ENCODE assay signal across 8 cellular contexts in genomic region chr12:30822385-30823139, GRCh38.
DNase-seq lines count a peak whose midpoint lies in the region; ATAC-seq, FAIRE-seq and TF ChIP-seq lines count a peak whose summit lies in the region.

No MANE protein-coding gene starts in this region.

- no peak overlapping the region for H3K4me2 ChIP-seq in K562 (ENCODE audit: insufficient read depth, low read length)

- intact Hi-C loops in K562 (cut with micrococcal nuclease) = no loop called here
- intact Hi-C loops in prostate gland (cut with DNase I) = no loop called here

- TF ChIP-seq EP300 in K562 (IDR thresholded peaks at IDR 0.05; ENCODE audit: low read length) = no peak

- H3K4me3 ChIP-seq in K562 (no peak overlapping the region), iPS DF 6.9 (ENCODE audit: low read length) (peak overlapping the region; percentile 25; the same call in 1 of the 2 replicates), prostate gland (peak overlapping the region; percentile 24 to 33)

- H2AFZ ChIP-seq in K562 (ENCODE audit: low read depth, low read length) = no peak overlapping the region

- H3K9ac ChIP-seq in K562 (ENCODE audit: insufficient read depth in 1 of 2, low read depth in 2 of 2, low read length in 2 of 2) = peak overlapping the region in 1 of 2 experiments; percentile 7; a peak in 1 of 4 replicates

- no peak for TF ChIP-seq CTCF in HFFc6 (IDR thresholded peaks at IDR 0.05)
- TF ChIP-seq CTCF in K562 (IDR thresholded peaks at IDR 0.05 in 2 of 3, conservative IDR thresholded peaks at IDR 0.05 in 1 of 3; ENCODE audit: insufficient read depth in 2 of 3, low read depth in 1 of 3, low read length in 3 of 3) = no peak
- no peak for TF ChIP-seq CTCF in prostate gland (IDR thresholded peaks at IDR 0.05)

- no peaks in the 10 kb centered on the region for H4K20me1 ChIP-seq in K562 (replicated peaks; ENCODE audit: control insufficient read depth, insufficient read depth, low read length)

- H3K4me3 Mint-ChIP-seq in HFFc6 = peak overlapping the region; percentile 72

- DNase-seq in ELF-1 (ENCODE audit: low read depth, low spot score) (peak; percentile 76), HFFc6 (no peak), RPMI8226 (peak; percentile 75), K562 (ENCODE audit: extremely low read depth in 1 of 4, low spot score in 3 of 4) (no peak), iPS DF 6.9 (ENCODE audit: low read depth, low spot score) (no peak), prostate gland (ENCODE audit: low spot score) (no peak), SKM-1 treated with dmso at 0.1 percent for 144 hours (lab: John Stamatoyannopoulos, UW; ENCODE audit: unreplicated experiment) (no peak), NCI-H1048 (lab: John Stamatoyannopoulos, UW) (no peak)

- BruUV-seq in K562 (replicated peaks; lab: Mats Ljungman, UMichigan) = no TSS peak

- peaks cover 45% of the 10 kb centered on the region for H3K27me3 Mint-ChIP-seq in HFFc6 (ENCODE audit: insufficient read depth)

- no peaks in the 10 kb centered on the region for H3K9me1 ChIP-seq in K562 (ENCODE audit: control insufficient read depth, insufficient read depth, low read length)

- WGBS in K562 (ENCODE audit: insufficient coverage, low coverage, missing lambda C conversion rate) = 21% methylated on average over 41 of the region's 47 CpGs
- WGBS in iPS DF 6.9 (ENCODE audit: insufficient coverage, insufficient read length) = no CpG with 5 or more reads among the region's 47 CpGs
- WGBS in prostate gland = 25% methylated on average over 45 of the region's 47 CpGs

- in situ Hi-C loops in K562 (cut with MboI) = loop anchor here (25.0 kb wide), 1 partner anchor 635 kb away; no protein-coding TSS in a partner anchor

- H3K9me3 Mint-ChIP-seq in HFFc6 = no peaks in the 10 kb centered on the region

- no peaks in the 10 kb centered on the region for H3K36me3 Mint-ChIP-seq in HFFc6 (ENCODE audit: low read depth)

- CTCF ChIA-PET in K562 (lab: Yijun Ruan, JAX; ENCODE audit: low intra/inter-chr PET ratio) = no interaction called here

- no peaks in the 10 kb centered on the region for H3K4me1 Mint-ChIP-seq in HFFc6 (ENCODE audit: low read depth)

- H3K4me1 ChIP-seq in K562 (replicated peaks in 1 of 2; ENCODE audit: control insufficient read depth in 2 of 2, insufficient read depth in 2 of 2, low read length in 2 of 2) (peaks cover 0 to 12% of the 10 kb centered on the region in 2 experiments; a peak in 1 of 5 replicates), iPS DF 6.9 (ENCODE audit: control insufficient read depth, insufficient read depth, low read length) (no peaks in the 10 kb centered on the region), prostate gland (replicated peaks) (no peaks in the 10 kb centered on the region)

- H3K27ac ChIP-seq in K562 (ENCODE audit: extremely low read depth, low read depth, low read length) (no peak overlapping the region), iPS DF 6.9 (ENCODE audit: low read length) (no peak overlapping the region), prostate gland (peak overlapping the region; percentile 3 to 74)

- POLR2A ChIA-PET in K562 (lab: Yijun Ruan, JAX) = no interaction called here

- H3K9me3 ChIP-seq in K562 (replicated peaks; ENCODE audit: control insufficient read depth, insufficient read depth, low read depth, low read length) (no peaks in the 10 kb centered on the region), iPS DF 6.9 (ENCODE audit: control insufficient read depth, insufficient read depth, low read length) (no peaks in the 10 kb centered on the region), prostate gland (no peaks in the 10 kb centered on the region)

- peak; percentile 57 for ATAC-seq in K562

- no peak for TF ChIP-seq RAD21 in K562 (CRISPR knock-in tag; conservative IDR thresholded peaks at IDR 0.05 in 1 of 2, IDR thresholded peaks at IDR 0.05 in 1 of 2)

- no peak overlapping the region for H3K27ac Mint-ChIP-seq in HFFc6

- FAIRE-seq in K562 (lab: Jason Lieb, UNC) = no peak

- TF ChIP-seq POLR2A in K562 (conservative IDR thresholded peaks at IDR 0.05) (no peak), prostate gland (IDR thresholded peaks at IDR 0.05) (no peak)

- H3K27me3 ChIP-seq in K562 (ENCODE audit: control insufficient read depth in 2 of 2, insufficient read depth in 2 of 2, low read length in 2 of 2) = peaks cover 8 to 42% of the 10 kb centered on the region in 2 experiments; a peak in 4 of 5 replicates
- no peaks in the 10 kb centered on the region for H3K27me3 ChIP-seq in iPS DF 6.9 (ENCODE audit: control insufficient read depth, insufficient read depth, low read length)
- no peaks in the 10 kb centered on the region for H3K27me3 ChIP-seq in prostate gland (replicated peaks; ENCODE audit: insufficient read depth)

- H3K36me3 ChIP-seq in K562 (ENCODE audit: control insufficient read depth, insufficient read depth, low read length) (no peaks in the 10 kb centered on the region), iPS DF 6.9 (ENCODE audit: control insufficient read depth, insufficient read depth, low read length) (no peaks in the 10 kb centered on the region), prostate gland (no peaks in the 10 kb centered on the region)

- no peaks in the 10 kb centered on the region for H3K79me2 ChIP-seq in K562 (ENCODE audit: control insufficient read depth, insufficient read depth, low read length)

TF ChIP-seq in K562, 482 proteins besides CTCF, POLR2A, EP300 and RAD21:
- no peak for TF ChIP-seq SMARCB1 (IDR thresholded peaks at IDR 0.05; ENCODE audit: insufficient read length, low read depth)
- no peak for TF ChIP-seq ZNF175 (CRISPR knock-in tag; IDR thresholded peaks at IDR 0.05; ENCODE audit: low read depth)
- TF ChIP-seq POLR3G (IDR thresholded peaks at IDR 0.05; ENCODE audit: extremely low read depth, insufficient read length, insufficient replicate concordance) = no peak
- no peak for TF ChIP-seq BCOR (IDR thresholded peaks at IDR 0.05)
- TF ChIP-seq ZNF511 (CRISPR knock-in tag; IDR thresholded peaks at IDR 0.05) = no peak
- no peak for TF ChIP-seq FOXP1 (CRISPR knock-in tag; IDR thresholded peaks at IDR 0.05)

Comparison
In these comparisons a context has a peak if more than half of its experiments do, and no peak if none do; other contexts are left out.
1. DNase-seq: peak in ELF-1 (single experiment) and RPMI8226 (single experiment); none in HFFc6 (single experiment), K562 (0 of 4), iPS DF 6.9 (single experiment), prostate gland (single experiment), SKM-1 treated with dmso at 0.1 percent for 144 hours (single experiment) and NCI-H1048 (single experiment).
2. H3K27ac ChIP-seq: peak in prostate gland (2 of 2); none in K562 (single experiment) and iPS DF 6.9 (single experiment).